Comparison of ENCODE assay signal across 8 cellular contexts in genomic region chr14:72513994-72514659, GRCh38.
DNase-seq lines count a peak whose midpoint lies in the region; FAIRE-seq and TF ChIP-seq lines count a peak whose summit lies in the region.
"Had no signal": no experiment of that assay in that cellular context is flagged by ENCODE, and none has a peak within 500 bp of the region (broad histone marks: within the 10 kb centered on the region; RNA-seq: fewer than 3 reads in every experiment).

No MANE protein-coding gene starts in this region.

- peak; percentile 78 for TF ChIP-seq CTCF in kidney epithelial cell (IDR thresholded peaks at IDR 0.05; ENCODE audit: insufficient read depth, low read length, poor library complexity, severe bottlenecking)

- peaks cover 4% of the 10 kb centered on the region for H3K27me3 ChIP-seq in kidney epithelial cell (ENCODE audit: control insufficient read depth, insufficient read depth, low read length)

- H3K9me3 ChIP-seq in KOPT-K1 (ENCODE audit: insufficient read depth, low read length, poor library complexity, severe bottlenecking), result no peaks in the 10 kb centered on the region

- no peak overlapping the region for H3K4me3 ChIP-seq in kidney epithelial cell (ENCODE audit: low read depth, low read length)
- H3K4me3 ChIP-seq: skin epidermis had no signal

- DNase-seq in GM03348 (ENCODE audit: low spot score) (peak; percentile 78), amniotic stem cell (lab: John Stamatoyannopoulos, UW) (peak; percentile 21), kidney epithelial cell (ENCODE audit: low read depth) (peak; percentile 14), urothelium cell line (ENCODE audit: low spot score) (peak; percentile 79), T-helper 9 cell (no peak)
- DNase-seq in effector CD8-positive, alpha-beta T cell (lab: John Stamatoyannopoulos, UW), result no peak

- no peaks in the 10 kb centered on the region for H3K36me3 ChIP-seq in KOPT-K1 (ENCODE audit: insufficient read depth, low read length)
- H3K36me3 ChIP-seq in kidney epithelial cell (ENCODE audit: control insufficient read depth, insufficient read depth, low read length), result no peaks in the 10 kb centered on the region

- H3K27ac ChIP-seq in KOPT-K1 (ENCODE audit: low read depth, low read length, poor library complexity, severe bottlenecking), result peak overlapping the region; percentile 68
- H3K27ac ChIP-seq: skin epidermis had no signal

- FAIRE-seq in urothelium cell line (lab: Jason Lieb, UNC), result no peak

Comparison
In these comparisons a context has a peak if more than half of its experiments do, and no peak if none do; other contexts are left out.
1. DNase-seq: peak in GM03348 (single experiment), amniotic stem cell (single experiment), kidney epithelial cell (single experiment) and urothelium cell line (single experiment); none in effector CD8-positive, alpha-beta T cell (single experiment) and T-helper 9 cell (single experiment).